ENCODE assay signal across 8 cellular contexts in genomic region chr2:143205106-143205764, GRCh38.
A peak's percentile ranks its signal among the peaks of the same experiment; 100 is the strongest.
DNase-seq lines count a peak whose midpoint lies in the region; ATAC-seq lines count a peak whose summit lies in the region.

No MANE protein-coding gene starts in this region.

- no peaks in the 10 kb centered on the region for H3K27me3 ChIP-seq in H7 (ENCODE audit: control insufficient read depth, insufficient read depth, low read length)

- peak; percentile 82 for ATAC-seq in activated CD8-positive, alpha-beta memory T cell treated with anti-CD3 and anti-CD28 coated beads, Interleukin-2, amount 10 ng/mL, durations not matched to agents 7 days and 5 days
- ATAC-seq in HG03159 (IDR thresholded peaks at IDR 0.05; ENCODE audit: unreplicated experiment), result peak; percentile 50
- ATAC-seq in left lobe of liver, result peak; percentile 49

- no peak overlapping the region for H3K4me3 ChIP-seq in H7 (ENCODE audit: insufficient read depth, low read depth, low read length)

- peak overlapping the region; percentile 75 for H3K27ac Mint-ChIP-seq in activated CD8-positive, alpha-beta memory T cell treated with anti-CD3 and anti-CD28 coated beads, Interleukin-2, amount 10 ng/mL, durations not matched to agents 7 days and 5 days
- peak overlapping the region; percentile 63 for H3K27ac Mint-ChIP-seq in activated CD4-positive, alpha-beta memory T cell treated with anti-CD3 and anti-CD28 coated beads for 36 hours

- H3K36me3 ChIP-seq in H7 (replicated peaks; ENCODE audit: control insufficient read depth, insufficient read depth, low read length), result no peaks in the 10 kb centered on the region

- H3K9me3 Mint-ChIP-seq in activated CD8-positive, alpha-beta memory T cell treated with anti-CD3 and anti-CD28 coated beads, Interleukin-2, amount 10 ng/mL, durations not matched to agents 7 days and 5 days (ENCODE audit: low read depth), result peaks cover 3% of the 10 kb centered on the region
- no peaks in the 10 kb centered on the region for H3K9me3 Mint-ChIP-seq in activated CD4-positive, alpha-beta memory T cell treated with anti-CD3 and anti-CD28 coated beads for 36 hours

- peaks cover 38% of the 10 kb centered on the region for H3K4me1 Mint-ChIP-seq in activated CD8-positive, alpha-beta memory T cell treated with anti-CD3 and anti-CD28 coated beads, Interleukin-2, amount 10 ng/mL, durations not matched to agents 7 days and 5 days
- H3K4me1 Mint-ChIP-seq in activated CD4-positive, alpha-beta memory T cell treated with anti-CD3 and anti-CD28 coated beads for 36 hours (ENCODE audit: low read depth), result peaks cover 41% of the 10 kb centered on the region

- intact Hi-C loops in activated CD4-positive, alpha-beta memory T cell treated with anti-CD3 and anti-CD28 coated beads for 36 hours (cut with micrococcal nuclease), result loop anchor here (1.0 to 5.0 kb wide), 4 partner anchors 17 to 93 kb away; no protein-coding TSS in a partner anchor

- no peaks in the 10 kb centered on the region for H3K27me3 Mint-ChIP-seq in activated CD8-positive, alpha-beta memory T cell treated with anti-CD3 and anti-CD28 coated beads, Interleukin-2, amount 10 ng/mL, durations not matched to agents 7 days and 5 days
- no peaks in the 10 kb centered on the region for H3K27me3 Mint-ChIP-seq in activated CD4-positive, alpha-beta memory T cell treated with anti-CD3 and anti-CD28 coated beads for 36 hours

- H3K36me3 Mint-ChIP-seq in activated CD8-positive, alpha-beta memory T cell treated with anti-CD3 and anti-CD28 coated beads, Interleukin-2, amount 10 ng/mL, durations not matched to agents 7 days and 5 days, result peaks cover 71% of the 10 kb centered on the region
- peaks cover 55% of the 10 kb centered on the region for H3K36me3 Mint-ChIP-seq in activated CD4-positive, alpha-beta memory T cell treated with anti-CD3 and anti-CD28 coated beads for 36 hours

- POLR2A ChIA-PET in activated CD4-positive, alpha-beta memory T cell treated with anti-CD3 and anti-CD28 coated beads for 36 hours (lab: Charles Lee), result no interaction called here

- CTCF ChIA-PET in activated CD8-positive, alpha-beta memory T cell treated with anti-CD3 and anti-CD28 coated beads, Interleukin-2, amount 10 ng/mL, durations not matched to agents 7 days and 5 days (lab: Charles Lee), result interaction anchor here (0.6 to 6.3 kb wide), 13 partner anchors 12 to 998 kb away, joined by 3 to 66 read pairs (median 4); no protein-coding TSS in a partner anchor
- CTCF ChIA-PET in activated CD4-positive, alpha-beta memory T cell treated with anti-CD3 and anti-CD28 coated beads for 36 hours (lab: Charles Lee), result interaction anchor here (0.6 to 7.7 kb wide), 24 partner anchors 9 to 298 kb away, joined by 3 to 87 read pairs (median 4); no protein-coding TSS in a partner anchor

- no peak for DNase-seq in activated CD8-positive, alpha-beta memory T cell treated with anti-CD3 and anti-CD28 coated beads, Interleukin-2, amount 10 ng/mL, durations not matched to agents 7 days and 5 days
- DNase-seq in activated CD8-positive, alpha-beta memory T cell treated with anti-CD3 and anti-CD28 coated beads, Interleukin-2, amount 50 U/mL, for 48 hours, result no peak
- no peak for DNase-seq in activated CD4-positive, alpha-beta memory T cell treated with anti-CD3 and anti-CD28 coated beads for 36 hours
- no peak for DNase-seq in left lobe of liver (ENCODE audit: low spot score)
- no peak for DNase-seq in stimulated activated CD4-positive, alpha-beta T cell treated with anti-CD3 and anti-CD28 coated beads, Interleukin-2, amount 100 ng/mL, for 24 hours
- no peak for DNase-seq in H7
- no peak for DNase-seq in dermis blood vessel endothelial cell

- no peak overlapping the region for H3K4me3 Mint-ChIP-seq in activated CD8-positive, alpha-beta memory T cell treated with anti-CD3 and anti-CD28 coated beads, Interleukin-2, amount 10 ng/mL, durations not matched to agents 7 days and 5 days
- no peak overlapping the region for H3K4me3 Mint-ChIP-seq in activated CD4-positive, alpha-beta memory T cell treated with anti-CD3 and anti-CD28 coated beads for 36 hours
